ENCODE assay signal across 2 cellular contexts in genomic region chr16:30604316-30604947, GRCh38.
TF ChIP-seq lines count a peak whose summit lies in the region.

No MANE protein-coding gene starts in this region.

TF ChIP-seq in HCT116, 20 proteins besides CTCF, POLR2A, EP300 and RAD21:
- TF ChIP-seq ZNF274 (IDR thresholded peaks at IDR 0.05; ENCODE audit: low read depth, low read length) (no peak), CBX3 (IDR thresholded peaks at IDR 0.05; ENCODE audit: low read depth) (no peak), ELF1 (IDR thresholded peaks at IDR 0.05; ENCODE audit: borderline replicate concordance, low read depth) (no peak)

TF ChIP-seq in WTC11, 78 proteins besides CTCF, POLR2A, EP300 and RAD21:
- TF ChIP-seq ZNF317 (CRISPR knock-in tag; IDR thresholded peaks at IDR 0.05; ENCODE audit: borderline replicate concordance, low read depth) (no peak), ATF1 (CRISPR knock-in tag; IDR thresholded peaks at IDR 0.05) (no peak), AFF4 (CRISPR knock-in tag; IDR thresholded peaks at IDR 0.05; ENCODE audit: borderline replicate concordance) (no peak), MYBL2 (CRISPR knock-in tag; IDR thresholded peaks at IDR 0.05) (no peak), OVOL2 (CRISPR knock-in tag; IDR thresholded peaks at IDR 0.05; ENCODE audit: borderline replicate concordance) (no peak), SMAD4 (CRISPR knock-in tag; IDR thresholded peaks at IDR 0.05) (no peak), ZNF671 (CRISPR knock-in tag; IDR thresholded peaks at IDR 0.05) (no peak), IRF2 (CRISPR knock-in tag; IDR thresholded peaks at IDR 0.05; ENCODE audit: borderline replicate concordance, low read depth) (no peak), AR (CRISPR knock-in tag; IDR thresholded peaks at IDR 0.05) (no peak), NR3C1 (CRISPR knock-in tag; conservative IDR thresholded peaks at IDR 0.05; ENCODE audit: low read depth) (no peak), GRHL2 (CRISPR knock-in tag; IDR thresholded peaks at IDR 0.05; ENCODE audit: insufficient replicate concordance, severe bottlenecking) (no peak), MLX (CRISPR knock-in tag; IDR thresholded peaks at IDR 0.05) (no peak)
- TF ChIP-seq, protein P1, sequence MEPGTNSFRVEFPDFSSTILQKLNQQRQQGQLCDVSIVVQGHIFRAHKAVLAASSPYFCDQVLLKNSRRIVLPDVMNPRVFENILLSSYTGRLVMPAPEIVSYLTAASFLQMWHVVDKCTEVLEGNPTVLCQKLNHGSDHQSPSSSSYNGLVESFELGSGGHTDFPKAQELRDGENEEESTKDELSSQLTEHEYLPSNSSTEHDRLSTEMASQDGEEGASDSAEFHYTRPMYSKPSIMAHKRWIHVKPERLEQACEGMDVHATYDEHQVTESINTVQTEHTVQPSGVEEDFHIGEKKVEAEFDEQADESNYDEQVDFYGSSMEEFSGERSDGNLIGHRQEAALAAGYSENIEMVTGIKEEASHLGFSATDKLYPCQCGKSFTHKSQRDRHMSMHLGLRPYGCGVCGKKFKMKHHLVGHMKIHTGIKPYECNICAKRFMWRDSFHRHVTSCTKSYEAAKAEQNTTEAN (CRISPR knock-in tag; IDR thresholded peaks at IDR 0.05): no peak
- TF ChIP-seq, protein P2, sequence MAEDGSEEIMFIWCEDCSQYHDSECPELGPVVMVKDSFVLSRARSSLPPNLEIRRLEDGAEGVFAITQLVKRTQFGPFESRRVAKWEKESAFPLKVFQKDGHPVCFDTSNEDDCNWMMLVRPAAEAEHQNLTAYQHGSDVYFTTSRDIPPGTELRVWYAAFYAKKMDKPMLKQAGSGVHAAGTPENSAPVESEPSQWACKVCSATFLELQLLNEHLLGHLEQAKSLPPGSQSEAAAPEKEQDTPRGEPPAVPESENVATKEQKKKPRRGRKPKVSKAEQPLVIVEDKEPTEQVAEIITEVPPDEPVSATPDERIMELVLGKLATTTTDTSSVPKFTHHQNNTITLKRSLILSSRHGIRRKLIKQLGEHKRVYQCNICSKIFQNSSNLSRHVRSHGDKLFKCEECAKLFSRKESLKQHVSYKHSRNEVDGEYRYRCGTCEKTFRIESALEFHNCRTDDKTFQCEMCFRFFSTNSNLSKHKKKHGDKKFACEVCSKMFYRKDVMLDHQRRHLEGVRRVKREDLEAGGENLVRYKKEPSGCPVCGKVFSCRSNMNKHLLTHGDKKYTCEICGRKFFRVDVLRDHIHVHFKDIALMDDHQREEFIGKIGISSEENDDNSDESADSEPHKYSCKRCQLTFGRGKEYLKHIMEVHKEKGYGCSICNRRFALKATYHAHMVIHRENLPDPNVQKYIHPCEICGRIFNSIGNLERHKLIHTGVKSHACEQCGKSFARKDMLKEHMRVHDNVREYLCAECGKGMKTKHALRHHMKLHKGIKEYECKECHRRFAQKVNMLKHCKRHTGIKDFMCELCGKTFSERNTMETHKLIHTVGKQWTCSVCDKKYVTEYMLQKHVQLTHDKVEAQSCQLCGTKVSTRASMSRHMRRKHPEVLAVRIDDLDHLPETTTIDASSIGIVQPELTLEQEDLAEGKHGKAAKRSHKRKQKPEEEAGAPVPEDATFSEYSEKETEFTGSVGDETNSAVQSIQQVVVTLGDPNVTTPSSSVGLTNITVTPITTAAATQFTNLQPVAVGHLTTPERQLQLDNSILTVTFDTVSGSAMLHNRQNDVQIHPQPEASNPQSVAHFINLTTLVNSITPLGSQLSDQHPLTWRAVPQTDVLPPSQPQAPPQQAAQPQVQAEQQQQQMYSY (CRISPR knock-in tag; IDR thresholded peaks at IDR 0.05): no peak
- TF ChIP-seq, protein P3, sequence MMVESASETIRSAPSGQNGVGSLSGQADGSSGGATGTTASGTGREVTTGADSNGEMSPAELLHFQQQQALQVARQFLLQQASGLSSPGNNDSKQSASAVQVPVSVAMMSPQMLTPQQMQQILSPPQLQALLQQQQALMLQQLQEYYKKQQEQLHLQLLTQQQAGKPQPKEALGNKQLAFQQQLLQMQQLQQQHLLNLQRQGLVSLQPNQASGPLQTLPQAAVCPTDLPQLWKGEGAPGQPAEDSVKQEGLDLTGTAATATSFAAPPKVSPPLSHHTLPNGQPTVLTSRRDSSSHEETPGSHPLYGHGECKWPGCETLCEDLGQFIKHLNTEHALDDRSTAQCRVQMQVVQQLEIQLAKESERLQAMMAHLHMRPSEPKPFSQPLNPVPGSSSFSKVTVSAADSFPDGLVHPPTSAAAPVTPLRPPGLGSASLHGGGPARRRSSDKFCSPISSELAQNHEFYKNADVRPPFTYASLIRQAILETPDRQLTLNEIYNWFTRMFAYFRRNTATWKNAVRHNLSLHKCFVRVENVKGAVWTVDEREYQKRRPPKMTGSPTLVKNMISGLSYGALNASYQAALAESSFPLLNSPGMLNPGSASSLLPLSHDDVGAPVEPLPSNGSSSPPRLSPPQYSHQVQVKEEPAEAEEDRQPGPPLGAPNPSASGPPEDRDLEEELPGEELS (CRISPR knock-in tag; IDR thresholded peaks at IDR 0.05): no peak
- TF ChIP-seq, protein P4, sequence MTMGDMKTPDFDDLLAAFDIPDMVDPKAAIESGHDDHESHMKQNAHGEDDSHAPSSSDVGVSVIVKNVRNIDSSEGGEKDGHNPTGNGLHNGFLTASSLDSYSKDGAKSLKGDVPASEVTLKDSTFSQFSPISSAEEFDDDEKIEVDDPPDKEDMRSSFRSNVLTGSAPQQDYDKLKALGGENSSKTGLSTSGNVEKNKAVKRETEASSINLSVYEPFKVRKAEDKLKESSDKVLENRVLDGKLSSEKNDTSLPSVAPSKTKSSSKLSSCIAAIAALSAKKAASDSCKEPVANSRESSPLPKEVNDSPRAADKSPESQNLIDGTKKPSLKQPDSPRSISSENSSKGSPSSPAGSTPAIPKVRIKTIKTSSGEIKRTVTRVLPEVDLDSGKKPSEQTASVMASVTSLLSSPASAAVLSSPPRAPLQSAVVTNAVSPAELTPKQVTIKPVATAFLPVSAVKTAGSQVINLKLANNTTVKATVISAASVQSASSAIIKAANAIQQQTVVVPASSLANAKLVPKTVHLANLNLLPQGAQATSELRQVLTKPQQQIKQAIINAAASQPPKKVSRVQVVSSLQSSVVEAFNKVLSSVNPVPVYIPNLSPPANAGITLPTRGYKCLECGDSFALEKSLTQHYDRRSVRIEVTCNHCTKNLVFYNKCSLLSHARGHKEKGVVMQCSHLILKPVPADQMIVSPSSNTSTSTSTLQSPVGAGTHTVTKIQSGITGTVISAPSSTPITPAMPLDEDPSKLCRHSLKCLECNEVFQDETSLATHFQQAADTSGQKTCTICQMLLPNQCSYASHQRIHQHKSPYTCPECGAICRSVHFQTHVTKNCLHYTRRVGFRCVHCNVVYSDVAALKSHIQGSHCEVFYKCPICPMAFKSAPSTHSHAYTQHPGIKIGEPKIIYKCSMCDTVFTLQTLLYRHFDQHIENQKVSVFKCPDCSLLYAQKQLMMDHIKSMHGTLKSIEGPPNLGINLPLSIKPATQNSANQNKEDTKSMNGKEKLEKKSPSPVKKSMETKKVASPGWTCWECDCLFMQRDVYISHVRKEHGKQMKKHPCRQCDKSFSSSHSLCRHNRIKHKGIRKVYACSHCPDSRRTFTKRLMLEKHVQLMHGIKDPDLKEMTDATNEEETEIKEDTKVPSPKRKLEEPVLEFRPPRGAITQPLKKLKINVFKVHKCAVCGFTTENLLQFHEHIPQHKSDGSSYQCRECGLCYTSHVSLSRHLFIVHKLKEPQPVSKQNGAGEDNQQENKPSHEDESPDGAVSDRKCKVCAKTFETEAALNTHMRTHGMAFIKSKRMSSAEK (CRISPR knock-in tag; IDR thresholded peaks at IDR 0.05; ENCODE audit: borderline replicate concordance): no peak
- TF ChIP-seq, protein P5, sequence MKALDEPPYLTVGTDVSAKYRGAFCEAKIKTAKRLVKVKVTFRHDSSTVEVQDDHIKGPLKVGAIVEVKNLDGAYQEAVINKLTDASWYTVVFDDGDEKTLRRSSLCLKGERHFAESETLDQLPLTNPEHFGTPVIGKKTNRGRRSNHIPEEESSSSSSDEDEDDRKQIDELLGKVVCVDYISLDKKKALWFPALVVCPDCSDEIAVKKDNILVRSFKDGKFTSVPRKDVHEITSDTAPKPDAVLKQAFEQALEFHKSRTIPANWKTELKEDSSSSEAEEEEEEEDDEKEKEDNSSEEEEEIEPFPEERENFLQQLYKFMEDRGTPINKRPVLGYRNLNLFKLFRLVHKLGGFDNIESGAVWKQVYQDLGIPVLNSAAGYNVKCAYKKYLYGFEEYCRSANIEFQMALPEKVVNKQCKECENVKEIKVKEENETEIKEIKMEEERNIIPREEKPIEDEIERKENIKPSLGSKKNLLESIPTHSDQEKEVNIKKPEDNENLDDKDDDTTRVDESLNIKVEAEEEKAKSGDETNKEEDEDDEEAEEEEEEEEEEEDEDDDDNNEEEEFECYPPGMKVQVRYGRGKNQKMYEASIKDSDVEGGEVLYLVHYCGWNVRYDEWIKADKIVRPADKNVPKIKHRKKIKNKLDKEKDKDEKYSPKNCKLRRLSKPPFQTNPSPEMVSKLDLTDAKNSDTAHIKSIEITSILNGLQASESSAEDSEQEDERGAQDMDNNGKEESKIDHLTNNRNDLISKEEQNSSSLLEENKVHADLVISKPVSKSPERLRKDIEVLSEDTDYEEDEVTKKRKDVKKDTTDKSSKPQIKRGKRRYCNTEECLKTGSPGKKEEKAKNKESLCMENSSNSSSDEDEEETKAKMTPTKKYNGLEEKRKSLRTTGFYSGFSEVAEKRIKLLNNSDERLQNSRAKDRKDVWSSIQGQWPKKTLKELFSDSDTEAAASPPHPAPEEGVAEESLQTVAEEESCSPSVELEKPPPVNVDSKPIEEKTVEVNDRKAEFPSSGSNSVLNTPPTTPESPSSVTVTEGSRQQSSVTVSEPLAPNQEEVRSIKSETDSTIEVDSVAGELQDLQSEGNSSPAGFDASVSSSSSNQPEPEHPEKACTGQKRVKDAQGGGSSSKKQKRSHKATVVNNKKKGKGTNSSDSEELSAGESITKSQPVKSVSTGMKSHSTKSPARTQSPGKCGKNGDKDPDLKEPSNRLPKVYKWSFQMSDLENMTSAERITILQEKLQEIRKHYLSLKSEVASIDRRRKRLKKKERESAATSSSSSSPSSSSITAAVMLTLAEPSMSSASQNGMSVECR (CRISPR knock-in tag; IDR thresholded peaks at IDR 0.05; ENCODE audit: borderline replicate concordance): no peak
- TF ChIP-seq, protein P6, sequence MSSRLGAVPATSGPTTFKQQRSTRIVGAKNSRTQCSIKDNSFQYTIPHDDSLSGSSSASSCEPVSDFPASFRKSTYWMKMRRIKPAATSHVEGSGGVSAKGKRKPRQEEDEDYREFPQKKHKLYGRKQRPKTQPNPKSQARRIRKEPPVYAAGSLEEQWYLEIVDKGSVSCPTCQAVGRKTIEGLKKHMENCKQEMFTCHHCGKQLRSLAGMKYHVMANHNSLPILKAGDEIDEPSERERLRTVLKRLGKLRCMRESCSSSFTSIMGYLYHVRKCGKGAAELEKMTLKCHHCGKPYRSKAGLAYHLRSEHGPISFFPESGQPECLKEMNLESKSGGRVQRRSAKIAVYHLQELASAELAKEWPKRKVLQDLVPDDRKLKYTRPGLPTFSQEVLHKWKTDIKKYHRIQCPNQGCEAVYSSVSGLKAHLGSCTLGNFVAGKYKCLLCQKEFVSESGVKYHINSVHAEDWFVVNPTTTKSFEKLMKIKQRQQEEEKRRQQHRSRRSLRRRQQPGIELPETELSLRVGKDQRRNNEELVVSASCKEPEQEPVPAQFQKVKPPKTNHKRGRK (CRISPR knock-in tag; IDR thresholded peaks at IDR 0.05; ENCODE audit: borderline replicate concordance): no peak
- TF ChIP-seq, protein P7, sequence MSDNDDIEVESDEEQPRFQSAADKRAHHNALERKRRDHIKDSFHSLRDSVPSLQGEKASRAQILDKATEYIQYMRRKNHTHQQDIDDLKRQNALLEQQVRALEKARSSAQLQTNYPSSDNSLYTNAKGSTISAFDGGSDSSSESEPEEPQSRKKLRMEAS (CRISPR knock-in tag; IDR thresholded peaks at IDR 0.05): no peak
